Comparison of ENCODE assay signal across 21 cellular contexts in the genomic region with DNA sequence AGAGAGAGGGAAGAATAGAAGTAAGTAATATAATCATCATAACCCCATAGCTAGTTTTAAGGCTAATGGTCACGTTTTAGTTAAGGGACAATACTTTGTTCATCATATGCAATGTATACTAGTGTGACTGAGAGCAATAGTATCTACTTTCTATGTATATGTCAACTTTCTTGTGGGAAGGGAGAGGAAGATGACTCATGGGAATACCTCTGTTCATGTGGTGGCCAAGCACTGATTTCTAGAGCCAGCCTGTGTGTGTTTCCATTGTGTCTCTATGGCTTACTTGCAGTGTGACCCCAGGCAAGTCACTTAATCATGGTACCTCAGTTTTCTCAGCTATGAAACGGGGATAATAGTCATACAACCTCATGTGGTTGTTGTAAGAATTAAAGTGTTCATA.
DNase-seq lines count a peak whose midpoint lies in the region; ATAC-seq and TF ChIP-seq lines count a peak whose summit lies in the region.
"Had no signal": no experiment of that assay in that cellular context is flagged by ENCODE, and none has a peak within 500 bp of the region (broad histone marks: within the 10 kb centered on the region; RNA-seq: fewer than 3 reads in every experiment).

No MANE protein-coding gene starts in this region.

- DNase-seq in HCT116 (ENCODE audit: low read depth, low spot score) (peak; percentile 2), RWPE2 (ENCODE audit: low spot score) (no peak), fibroblast of lung (ENCODE audit: low read depth in 2 of 2) (peak; percentile 4 to 86), retinal pigment epithelial cell (ENCODE audit: low read depth) (peak; percentile 7), T-cell (no peak)
- no peak for DNase-seq in activated CD4-positive, alpha-beta T cell treated with anti-CD3 and anti-CD28 coated beads, Interleukin-2, amount 50 U/mL, for 1 hour
- DNase-seq: activated CD4-positive, CD25-positive, alpha-beta regulatory T cell treated with anti-CD3 and anti-CD28 coated beads, Interleukin-2, amount 50 U/mL, for 72 hours; activated naive CD4-positive, alpha-beta T cell treated with anti-CD3 and anti-CD28 coated beads for 36 hours; central memory CD4-positive, alpha-beta T cell; EL; heart left ventricle; kidney; midbrain; NCI-H2171 treated with DMSO at 0.1 percent for 48 hours had no signal

- no peak overlapping the region for H3K4me3 Mint-ChIP-seq in T-cell
- H3K4me3 Mint-ChIP-seq: activated naive CD4-positive, alpha-beta T cell treated with anti-CD3 and anti-CD28 coated beads for 36 hours; GM23338; neural progenitor cell; T-helper 2 cell treated with Interferon-gamma antibody and Interleukin-4, amounts not matched to agents 5 μg/mL and 100 μg/mL, for 36 hours had no signal

- H3K36me3 Mint-ChIP-seq in T-cell = no peaks in the 10 kb centered on the region
- H3K36me3 Mint-ChIP-seq: neural progenitor cell had no signal

- H3K27me3 ChIP-seq in HCT116 (ENCODE audit: insufficient read depth, low read length) (no peaks in the 10 kb centered on the region), RWPE2 (ENCODE audit: insufficient read depth, poor library complexity, severe bottlenecking) (no peaks in the 10 kb centered on the region), fibroblast of lung (ENCODE audit: control insufficient read depth, insufficient read depth, low read length) (no peaks in the 10 kb centered on the region)
- H3K27me3 ChIP-seq: heart left ventricle, neural progenitor cell, right atrium auricular region, suprapubic skin had no signal

- intact Hi-C loops in HCT116 (cut with micrococcal nuclease) = no loop called here

- H3K36me3 ChIP-seq in HCT116 (ENCODE audit: control insufficient read depth in 1 of 2, insufficient read depth in 2 of 2, low read length in 2 of 2) (no peaks in the 10 kb centered on the region), RWPE2 (ENCODE audit: low read depth) (no peaks in the 10 kb centered on the region), fibroblast of lung (ENCODE audit: control insufficient read depth, insufficient read depth, low read length) (no peaks in the 10 kb centered on the region)
- H3K36me3 ChIP-seq: heart left ventricle, neural progenitor cell, right atrium auricular region, suprapubic skin had no signal

- TF ChIP-seq POLR2A in HCT116 (IDR thresholded peaks at IDR 0.05; ENCODE audit: borderline replicate concordance, extremely low read depth, insufficient read depth, insufficient read length) = no peak

- H3K9me3 ChIP-seq in HCT116 (ENCODE audit: control insufficient read depth in 1 of 2, insufficient read depth in 1 of 2, low read depth in 1 of 2, low read length in 2 of 2) (no peaks in the 10 kb centered on the region), RWPE2 (ENCODE audit: severe bottlenecking) (no peaks in the 10 kb centered on the region), fibroblast of lung (ENCODE audit: control insufficient read depth, insufficient read depth, low read depth, low read length) (no peaks in the 10 kb centered on the region)
- H3K9me3 ChIP-seq: heart left ventricle, right atrium auricular region, suprapubic skin had no signal

- H3K79me2 ChIP-seq in HCT116 (ENCODE audit: insufficient read depth, low read length) = no peaks in the 10 kb centered on the region
- H3K79me2 ChIP-seq in fibroblast of lung (ENCODE audit: control insufficient read depth, insufficient read depth, low read length) = no peaks in the 10 kb centered on the region

- H3K4me3 ChIP-seq in HCT116 (replicated peaks in 1 of 2; ENCODE audit: low read depth in 1 of 2, low read length in 2 of 2) (no peak overlapping the region), RWPE2 (ENCODE audit: severe bottlenecking) (no peak overlapping the region), fibroblast of lung (replicated peaks in 1 of 4; ENCODE audit: control extremely low read depth in 1 of 4, insufficient read depth in 1 of 4, low read depth in 3 of 4, low read length in 4 of 4) (no peak overlapping the region), retinal pigment epithelial cell (ENCODE audit: low read length) (no peak overlapping the region)
- H3K4me3 ChIP-seq: GM23338, heart left ventricle, neural progenitor cell, right atrium auricular region, suprapubic skin had no signal

- no peaks in the 10 kb centered on the region for H3K27me3 Mint-ChIP-seq in T-cell

- TF ChIP-seq CTCF in HCT116 (IDR thresholded peaks at IDR 0.05 in 2 of 3, conservative IDR thresholded peaks at IDR 0.05 in 1 of 3; ENCODE audit: borderline replicate concordance in 1 of 3, insufficient read depth in 1 of 3, low read depth in 2 of 3, low read length in 2 of 3) = no peak
- TF ChIP-seq CTCF in RWPE2 (IDR thresholded peaks at IDR 0.05; ENCODE audit: poor library complexity, severe bottlenecking) = no peak
- no peak for TF ChIP-seq CTCF in fibroblast of lung (conservative IDR thresholded peaks at IDR 0.05 in 1 of 2, IDR thresholded peaks at IDR 0.05 in 1 of 2; ENCODE audit: low read depth in 1 of 2, low read length in 2 of 2)
- no peak for TF ChIP-seq CTCF in retinal pigment epithelial cell (conservative IDR thresholded peaks at IDR 0.05; ENCODE audit: low read depth, low read length)

- H3K4me1 Mint-ChIP-seq in T-cell = no peaks in the 10 kb centered on the region
- H3K4me1 Mint-ChIP-seq: GM23338, neural progenitor cell had no signal

- no peaks in the 10 kb centered on the region; the same call in 1 of the 2 replicates for H3K9me2 ChIP-seq in HCT116 (ENCODE audit: insufficient read depth)

- peaks cover 0 to 15% (median 8%) of the 10 kb centered on the region in 3 donors for H3K9me3 Mint-ChIP-seq in T-cell
- H3K9me3 Mint-ChIP-seq: activated naive CD4-positive, alpha-beta T cell treated with anti-CD3 and anti-CD28 coated beads for 36 hours; GM23338 had no signal

- RAD21 ChIA-PET in HCT116 (lab: Charles Lee; ENCODE audit: low non-redundant PET in 1 of 2, low total read pairs in 2 of 2, uncharacterized antibody in 2 of 2, unreplicated experiment in 2 of 2) = no interaction called here

- H2AFZ ChIP-seq in HCT116 (ENCODE audit: low read depth, low read length, poor library complexity, severe bottlenecking) = peak overlapping the region; percentile 2
- no peak overlapping the region for H2AFZ ChIP-seq in fibroblast of lung (ENCODE audit: low read length)
- H2AFZ ChIP-seq: GM23338, neural progenitor cell had no signal

- H4K20me1 ChIP-seq in HCT116 (ENCODE audit: insufficient read depth) (no peaks in the 10 kb centered on the region), fibroblast of lung (ENCODE audit: control insufficient read depth, extremely low read depth, insufficient read depth, low read length) (no peaks in the 10 kb centered on the region)

- H3K4me1 ChIP-seq in HCT116 (ENCODE audit: control insufficient read depth in 1 of 2, insufficient read depth in 2 of 2, low read length in 2 of 2) = peaks cover 0 to 3% of the 10 kb centered on the region in 2 experiments; a peak in 1 of 4 replicates
- H3K4me1 ChIP-seq in RWPE2 (ENCODE audit: insufficient read depth, poor library complexity, severe bottlenecking) = no peaks in the 10 kb centered on the region
- H3K4me1 ChIP-seq in fibroblast of lung (ENCODE audit: control insufficient read depth, extremely low read depth, insufficient read depth, low read length) = no peaks in the 10 kb centered on the region
- H3K4me1 ChIP-seq: heart left ventricle, neural progenitor cell, right atrium auricular region, suprapubic skin had no signal

- TF ChIP-seq RAD21 in HCT116 (IDR thresholded peaks at IDR 0.05; ENCODE audit: low read depth) = no peak

- no TSS peak for BruUV-seq in HCT116 (replicated peaks; lab: Mats Ljungman, UMichigan)

- POLR2A ChIA-PET in HCT116 (lab: Charles Lee) (no interaction called here), T-cell (lab: Charles Lee) (no interaction called here)

- ATAC-seq in HCT116 = no peak
- ATAC-seq in RWPE2 (ENCODE audit: low read depth) = peak; percentile 75
- ATAC-seq in T-cell (replicated peaks in 1 of 4) = no peak
- ATAC-seq in GM18867 (IDR thresholded peaks at IDR 0.05; ENCODE audit: unreplicated experiment) = no peak
- ATAC-seq: GM23338, heart left ventricle had no signal

- CTCF ChIA-PET in HCT116 (lab: Charles Lee) (no interaction called here), T-cell (lab: Charles Lee) (no interaction called here)

- H3K9ac ChIP-seq in HCT116 (ENCODE audit: low read length) = no peak overlapping the region
- no peak overlapping the region for H3K9ac ChIP-seq in fibroblast of lung (ENCODE audit: insufficient read depth, low read length)
- H3K9ac ChIP-seq: neural progenitor cell had no signal

- no peak overlapping the region for H3K27ac ChIP-seq in HCT116 (ENCODE audit: low read depth, low read length)
- H3K27ac ChIP-seq in RWPE2 (ENCODE audit: poor library complexity, severe bottlenecking) = no peak overlapping the region
- no peak overlapping the region for H3K27ac ChIP-seq in fibroblast of lung (ENCODE audit: insufficient read depth, low read length)
- H3K27ac ChIP-seq: C4-2B, heart left ventricle, neural progenitor cell, right atrium auricular region, suprapubic skin had no signal

- no peak overlapping the region for H3K27ac Mint-ChIP-seq in T-cell
- H3K27ac Mint-ChIP-seq: activated naive CD4-positive, alpha-beta T cell treated with anti-CD3 and anti-CD28 coated beads for 36 hours; GM23338; neural progenitor cell; T-helper 2 cell treated with Interferon-gamma antibody and Interleukin-4, amounts not matched to agents 5 μg/mL and 100 μg/mL, for 36 hours had no signal

- H3K4me2 ChIP-seq in HCT116 (ENCODE audit: low read length) (no peak overlapping the region), fibroblast of lung (ENCODE audit: extremely low read depth, insufficient read depth, low read length) (no peak overlapping the region)
- H3K4me2 ChIP-seq: GM23338, neural progenitor cell had no signal

TF ChIP-seq in HCT116, 20 proteins besides CTCF, POLR2A, EP300 and RAD21 (continues in another document):
- no peak for TF ChIP-seq YY1 (IDR thresholded peaks at IDR 0.05; ENCODE audit: extremely low read depth, insufficient replicate concordance, low read depth, low read length)
- TF ChIP-seq SIN3A (IDR thresholded peaks at IDR 0.05; ENCODE audit: low read depth) = no peak
- no peak for TF ChIP-seq TCF7L2 (IDR thresholded peaks at IDR 0.05; ENCODE audit: borderline replicate concordance, extremely low read depth, insufficient read depth, insufficient read length)
- TF ChIP-seq ELF1 (IDR thresholded peaks at IDR 0.05; ENCODE audit: borderline replicate concordance, low read depth) = no peak

Comparison
In these comparisons a context has a peak if more than half of its experiments do, and no peak if none do; other contexts are left out.
1. DNase-seq: peak in HCT116 (single experiment), fibroblast of lung (2 of 2) and retinal pigment epithelial cell (single experiment); none in RWPE2 (single experiment), activated CD4-positive, alpha-beta T cell treated with anti-CD3 and anti-CD28 coated beads, Interleukin-2, amount 50 U/mL, for 1 hour (single experiment) and T-cell (0 of 34).